Comparison of ENCODE assay signal across 1 cellular context in genomic region chr15:38671675-38672141, GRCh38.
TF ChIP-seq lines count a peak whose summit lies in the region.

No MANE protein-coding gene starts in this region.

TF ChIP-seq in SK-N-SH, 30 proteins besides CTCF, POLR2A, EP300 and RAD21 (continued from another document):
- TF ChIP-seq, protein P1, sequence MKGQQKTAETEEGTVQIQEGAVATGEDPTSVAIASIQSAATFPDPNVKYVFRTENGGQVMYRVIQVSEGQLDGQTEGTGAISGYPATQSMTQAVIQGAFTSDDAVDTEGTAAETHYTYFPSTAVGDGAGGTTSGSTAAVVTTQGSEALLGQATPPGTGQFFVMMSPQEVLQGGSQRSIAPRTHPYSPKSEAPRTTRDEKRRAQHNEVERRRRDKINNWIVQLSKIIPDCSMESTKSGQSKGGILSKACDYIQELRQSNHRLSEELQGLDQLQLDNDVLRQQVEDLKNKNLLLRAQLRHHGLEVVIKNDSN (IDR thresholded peaks at IDR 0.05; ENCODE audit: borderline replicate concordance, low read depth): no peak
- TF ChIP-seq, protein P2, sequence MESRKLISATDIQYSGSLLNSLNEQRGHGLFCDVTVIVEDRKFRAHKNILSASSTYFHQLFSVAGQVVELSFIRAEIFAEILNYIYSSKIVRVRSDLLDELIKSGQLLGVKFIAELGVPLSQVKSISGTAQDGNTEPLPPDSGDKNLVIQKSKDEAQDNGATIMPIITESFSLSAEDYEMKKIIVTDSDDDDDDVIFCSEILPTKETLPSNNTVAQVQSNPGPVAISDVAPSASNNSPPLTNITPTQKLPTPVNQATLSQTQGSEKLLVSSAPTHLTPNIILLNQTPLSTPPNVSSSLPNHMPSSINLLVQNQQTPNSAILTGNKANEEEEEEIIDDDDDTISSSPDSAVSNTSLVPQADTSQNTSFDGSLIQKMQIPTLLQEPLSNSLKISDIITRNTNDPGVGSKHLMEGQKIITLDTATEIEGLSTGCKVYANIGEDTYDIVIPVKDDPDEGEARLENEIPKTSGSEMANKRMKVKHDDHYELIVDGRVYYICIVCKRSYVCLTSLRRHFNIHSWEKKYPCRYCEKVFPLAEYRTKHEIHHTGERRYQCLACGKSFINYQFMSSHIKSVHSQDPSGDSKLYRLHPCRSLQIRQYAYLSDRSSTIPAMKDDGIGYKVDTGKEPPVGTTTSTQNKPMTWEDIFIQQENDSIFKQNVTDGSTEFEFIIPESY (IDR thresholded peaks at IDR 0.05; ENCODE audit: borderline replicate concordance, low read depth): no peak
- no peak for TF ChIP-seq SMC3 (IDR thresholded peaks at IDR 0.05; ENCODE audit: low read depth, low read length)
